9 cellular contexts compared by ENCODE assay signal in the genomic region with DNA sequence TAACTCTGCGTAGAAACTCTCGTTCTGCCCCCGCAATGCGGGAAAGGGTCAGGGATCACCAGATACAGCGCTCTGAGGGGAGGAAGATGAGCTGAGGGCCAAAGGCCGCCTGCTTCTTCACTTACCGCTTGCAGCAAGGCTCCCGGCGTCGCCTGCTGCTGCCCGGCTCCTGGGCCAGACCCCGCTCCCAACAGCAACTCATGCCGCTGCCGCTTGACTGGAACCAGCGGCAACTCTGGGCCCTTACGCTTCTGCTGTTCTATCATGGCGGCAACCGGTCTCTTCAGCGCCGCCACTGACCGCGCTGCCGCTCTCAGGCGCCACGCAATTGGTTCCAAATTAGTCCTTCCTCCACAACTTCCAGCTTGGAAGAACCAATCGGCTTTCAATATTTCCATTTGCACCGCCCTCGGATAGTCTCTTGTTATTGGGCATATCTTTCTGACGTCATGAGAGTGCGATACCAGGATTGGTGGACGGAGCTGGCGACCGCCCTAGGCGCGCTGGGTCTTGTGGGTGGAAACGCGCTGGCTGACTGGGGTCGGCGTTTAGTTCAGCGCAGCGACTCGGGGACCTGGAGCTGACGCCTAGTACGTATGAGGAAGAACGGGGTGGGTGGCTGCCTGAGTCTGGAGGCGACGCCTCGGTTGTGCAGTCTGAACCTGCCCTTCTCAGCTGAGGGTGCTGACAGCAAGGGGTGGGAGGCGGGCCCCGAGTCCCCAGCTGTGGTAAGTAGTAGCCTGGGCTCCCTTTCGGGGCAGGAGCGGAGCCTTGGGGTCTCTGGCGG. TPM values are rescaled to one million over a fixed set of nuclear protein-coding genes. Genes with fewer than 3 reads are reported as not detected.
A peak's percentile ranks its signal among the peaks of the same experiment; 100 is the strongest.
DNase-seq lines count a peak whose midpoint lies in the region; ATAC-seq and TF ChIP-seq lines count a peak whose summit lies in the region.
"Had no signal": no experiment of that assay in that cellular context is flagged by ENCODE, and none has a peak within 500 bp of the region (broad histone marks: within the 10 kb centered on the region; RNA-seq: fewer than 3 reads in every experiment).

TSS of gene SNRNP40 (minus strand) at position 303 of the 787 bp plus-strand sequence. CDS start at position 266, 37 bp downstream.
A gene with protein sequence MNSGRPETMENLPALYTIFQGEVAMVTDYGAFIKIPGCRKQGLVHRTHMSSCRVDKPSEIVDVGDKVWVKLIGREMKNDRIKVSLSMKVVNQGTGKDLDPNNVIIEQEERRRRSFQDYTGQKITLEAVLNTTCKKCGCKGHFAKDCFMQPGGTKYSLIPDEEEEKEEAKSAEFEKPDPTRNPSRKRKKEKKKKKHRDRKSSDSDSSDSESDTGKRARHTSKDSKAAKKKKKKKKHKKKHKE (plus strand): TSS at position 547 of the 787 bp plus-strand sequence. CDS start 13,067 bp downstream, outside the sequence.

- H3K4me3 Mint-ChIP-seq in WTC11 = no peak within 1 kb of the TSS
- H3K4me3 Mint-ChIP-seq: T-helper 1 cell treated with Interleukin-12 subunit alpha and Interleukin-12 subunit beta and Interleukin-4 antibody, amounts not matched to agents 30 μg/mL and 1 μg/mL, for 36 hours had no signal

- peaks cover 15% of the 10 kb centered on the region for H3K4me1 Mint-ChIP-seq in WTC11

- POLR2A ChIA-PET in WTC11 (lab: Charles Lee) = interaction anchor here (0.6 to 2.1 kb wide), 16 partner anchors 12 to 811 kb away, joined by 3 to 15 read pairs (median 4); partner anchors contain the start of genes FABP3 and KPNA6

- DNase-seq in AG08395 (ENCODE audit: low spot score) (peak; percentile 99), NCI-H2227 treated with DMSO at 0.1 percent for 48 hours (lab: John Stamatoyannopoulos, UW) (peak; percentile 99), WTC11 (ENCODE audit: low spot score) (peak; percentile 95), inferior parietal cortex (ENCODE audit: extremely low spot score) (peak; percentile 100)
- DNase-seq in central memory CD4-positive, alpha-beta T cell = peak; percentile 98
- DNase-seq in stimulated activated CD4-positive, alpha-beta T cell treated with anti-CD3 and anti-CD28 coated beads, Interleukin-12 subunit alpha, Interleukin-12 subunit beta, amount 100 ng/mL, for 24 hours (ENCODE audit: low read depth in 2 of 2) = peak; percentile 80 to 88

- TF ChIP-seq CTCF in WTC11 (IDR thresholded peaks at IDR 0.05) = no peak

- no peaks in the 10 kb centered on the region for H3K27me3 Mint-ChIP-seq in WTC11 (ENCODE audit: low read depth)

- H3K9me3 Mint-ChIP-seq in WTC11 = no peaks in the 10 kb centered on the region
- H3K9me3 Mint-ChIP-seq: T-helper 1 cell treated with Interleukin-12 subunit alpha and Interleukin-12 subunit beta and Interleukin-4 antibody, amounts not matched to agents 30 μg/mL and 1 μg/mL, for 36 hours had no signal

- peaks cover 32% of the 10 kb centered on the region for H3K36me3 Mint-ChIP-seq in WTC11

- no peak within 1 kb of the TSS; the same call in 1 of the 2 replicates for H3K27ac Mint-ChIP-seq in WTC11
- H3K27ac Mint-ChIP-seq: T-helper 1 cell treated with Interleukin-12 subunit alpha and Interleukin-12 subunit beta and Interleukin-4 antibody, amounts not matched to agents 30 μg/mL and 1 μg/mL, for 36 hours had no signal

- CTCF ChIA-PET in WTC11 (lab: Charles Lee) = interaction anchor here (0.7 to 2.0 kb wide), 12 partner anchors 13 to 253 kb away, joined by 3 to 25 read pairs (median 4); no protein-coding TSS in a partner anchor

- ATAC-seq in GM18907 (IDR thresholded peaks at IDR 0.05; ENCODE audit: unreplicated experiment) = peak; percentile 95
- ATAC-seq in HG03159 (IDR thresholded peaks at IDR 0.05; ENCODE audit: unreplicated experiment) = peak; percentile 96
- ATAC-seq in WTC11 = peak; percentile 98

TF ChIP-seq in WTC11, 78 proteins besides CTCF, POLR2A, EP300 and RAD21 (continues in another document):
- TF ChIP-seq E2F1 (CRISPR knock-in tag; IDR thresholded peaks at IDR 0.05) = no peak
- 0 out of 2 replicates have a peak, but pooled peaks have one; percentile 0 for TF ChIP-seq TEAD1 (CRISPR knock-in tag; IDR thresholded peaks at IDR 0.05)
- no peak for TF ChIP-seq STAT6 (CRISPR knock-in tag; conservative IDR thresholded peaks at IDR 0.05; ENCODE audit: low read depth)
- TF ChIP-seq CREM (CRISPR knock-in tag; IDR thresholded peaks at IDR 0.05) = no peak
- TF ChIP-seq ETV6 (CRISPR knock-in tag; IDR thresholded peaks at IDR 0.05) = no peak
- TF ChIP-seq, protein P1, sequence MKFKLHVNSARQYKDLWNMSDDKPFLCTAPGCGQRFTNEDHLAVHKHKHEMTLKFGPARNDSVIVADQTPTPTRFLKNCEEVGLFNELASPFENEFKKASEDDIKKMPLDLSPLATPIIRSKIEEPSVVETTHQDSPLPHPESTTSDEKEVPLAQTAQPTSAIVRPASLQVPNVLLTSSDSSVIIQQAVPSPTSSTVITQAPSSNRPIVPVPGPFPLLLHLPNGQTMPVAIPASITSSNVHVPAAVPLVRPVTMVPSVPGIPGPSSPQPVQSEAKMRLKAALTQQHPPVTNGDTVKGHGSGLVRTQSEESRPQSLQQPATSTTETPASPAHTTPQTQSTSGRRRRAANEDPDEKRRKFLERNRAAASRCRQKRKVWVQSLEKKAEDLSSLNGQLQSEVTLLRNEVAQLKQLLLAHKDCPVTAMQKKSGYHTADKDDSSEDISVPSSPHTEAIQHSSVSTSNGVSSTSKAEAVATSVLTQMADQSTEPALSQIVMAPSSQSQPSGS (CRISPR knock-in tag; IDR thresholded peaks at IDR 0.05; ENCODE audit: borderline replicate concordance, low read depth) = no peak
- no peak for TF ChIP-seq PRRX2 (CRISPR knock-in tag; IDR thresholded peaks at IDR 0.05)
- TF ChIP-seq EMX1 (CRISPR knock-in tag; IDR thresholded peaks at IDR 0.05) = no peak
- TF ChIP-seq, protein P2, sequence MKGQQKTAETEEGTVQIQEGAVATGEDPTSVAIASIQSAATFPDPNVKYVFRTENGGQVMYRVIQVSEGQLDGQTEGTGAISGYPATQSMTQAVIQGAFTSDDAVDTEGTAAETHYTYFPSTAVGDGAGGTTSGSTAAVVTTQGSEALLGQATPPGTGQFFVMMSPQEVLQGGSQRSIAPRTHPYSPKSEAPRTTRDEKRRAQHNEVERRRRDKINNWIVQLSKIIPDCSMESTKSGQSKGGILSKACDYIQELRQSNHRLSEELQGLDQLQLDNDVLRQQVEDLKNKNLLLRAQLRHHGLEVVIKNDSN (CRISPR knock-in tag; IDR thresholded peaks at IDR 0.05) = 0 out of 2 replicates have a peak, but pooled peaks have one; percentile 24
- TF ChIP-seq, protein P3, sequence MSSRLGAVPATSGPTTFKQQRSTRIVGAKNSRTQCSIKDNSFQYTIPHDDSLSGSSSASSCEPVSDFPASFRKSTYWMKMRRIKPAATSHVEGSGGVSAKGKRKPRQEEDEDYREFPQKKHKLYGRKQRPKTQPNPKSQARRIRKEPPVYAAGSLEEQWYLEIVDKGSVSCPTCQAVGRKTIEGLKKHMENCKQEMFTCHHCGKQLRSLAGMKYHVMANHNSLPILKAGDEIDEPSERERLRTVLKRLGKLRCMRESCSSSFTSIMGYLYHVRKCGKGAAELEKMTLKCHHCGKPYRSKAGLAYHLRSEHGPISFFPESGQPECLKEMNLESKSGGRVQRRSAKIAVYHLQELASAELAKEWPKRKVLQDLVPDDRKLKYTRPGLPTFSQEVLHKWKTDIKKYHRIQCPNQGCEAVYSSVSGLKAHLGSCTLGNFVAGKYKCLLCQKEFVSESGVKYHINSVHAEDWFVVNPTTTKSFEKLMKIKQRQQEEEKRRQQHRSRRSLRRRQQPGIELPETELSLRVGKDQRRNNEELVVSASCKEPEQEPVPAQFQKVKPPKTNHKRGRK (CRISPR knock-in tag; IDR thresholded peaks at IDR 0.05; ENCODE audit: borderline replicate concordance) = no peak
- TF ChIP-seq, protein P4, sequence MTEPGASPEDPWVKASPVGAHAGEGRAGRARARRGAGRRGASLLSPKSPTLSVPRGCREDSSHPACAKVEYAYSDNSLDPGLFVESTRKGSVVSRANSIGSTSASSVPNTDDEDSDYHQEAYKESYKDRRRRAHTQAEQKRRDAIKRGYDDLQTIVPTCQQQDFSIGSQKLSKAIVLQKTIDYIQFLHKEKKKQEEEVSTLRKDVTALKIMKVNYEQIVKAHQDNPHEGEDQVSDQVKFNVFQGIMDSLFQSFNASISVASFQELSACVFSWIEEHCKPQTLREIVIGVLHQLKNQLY (CRISPR knock-in tag; IDR thresholded peaks at IDR 0.05) = no peak
- no peak for TF ChIP-seq JUN (CRISPR knock-in tag; IDR thresholded peaks at IDR 0.05)
- TF ChIP-seq ZNF396 (CRISPR knock-in tag; IDR thresholded peaks at IDR 0.05; ENCODE audit: borderline replicate concordance) = no peak
- no peak for TF ChIP-seq TCF7 (CRISPR knock-in tag; IDR thresholded peaks at IDR 0.05; ENCODE audit: low read depth)
- TF ChIP-seq KAT7 (CRISPR knock-in tag; IDR thresholded peaks at IDR 0.05; ENCODE audit: borderline replicate concordance) = no peak

RNA-seq across cellular contexts. Expression of gene SNRNP40, which starts in this region (rescaled TPM):
- 102 to 103 TPM (median 103 TPM) in 3 replicates for total RNA-seq in WTC11 (2021)

RNA-seq across cellular contexts. Expression of the second gene that starts in this region (rescaled TPM):
- 40.6 to 42.0 TPM (median 40.7 TPM) in 3 replicates for total RNA-seq in WTC11 (2021)

Comparison
In these comparisons a context has a peak if more than half of its experiments do, and no peak if none do; other contexts are left out.
1. Peak in every context shown above with its lines: DNase-seq and ATAC-seq.